ENCODE assay signal across 8 cellular contexts in the genomic region with DNA sequence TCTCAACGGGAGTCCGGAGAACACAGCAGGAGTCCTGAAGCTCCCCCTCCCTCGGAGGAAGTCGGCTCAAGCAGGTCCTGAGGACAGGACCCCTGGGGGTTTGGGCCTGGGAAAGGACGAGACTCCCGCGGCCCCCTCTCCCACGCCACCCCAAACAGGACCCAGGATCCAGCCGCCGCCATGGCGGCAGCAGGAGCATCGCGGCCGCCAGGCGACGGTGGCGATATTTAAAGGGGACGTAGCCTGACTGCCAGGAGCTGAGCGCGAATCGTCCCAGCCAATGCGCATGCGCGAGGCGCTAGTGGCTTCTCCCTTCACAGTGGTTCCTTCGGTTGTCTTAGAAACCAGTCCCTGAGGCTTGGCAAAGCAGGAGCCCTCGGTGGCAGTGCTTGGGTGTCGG.
DNase-seq lines count a peak whose midpoint lies in the region; ATAC-seq, FAIRE-seq and TF ChIP-seq lines count a peak whose summit lies in the region.
"Not testable (repeated sequence)": the region's sequence is repeated elsewhere in the genome, so short reads cannot be mapped to it uniquely, and the experiment has no call there.

No MANE protein-coding gene starts in this region.

- peaks cover 31% of the 10 kb centered on the region for H3K79me2 ChIP-seq in K562 (ENCODE audit: control insufficient read depth, insufficient read depth, low read length)
- not testable (repeated sequence) for H3K79me2 ChIP-seq in neural cell (replicated peaks; ENCODE audit: insufficient read depth, low read length)

- not testable (repeated sequence) for TF ChIP-seq EP300 in K562 (IDR thresholded peaks at IDR 0.05; ENCODE audit: low read length); neural cell (conservative IDR thresholded peaks at IDR 0.05; ENCODE audit: poor library complexity, severe bottlenecking)

- peak overlapping the region; percentile 76 for H3K4me2 ChIP-seq in K562 (ENCODE audit: insufficient read depth, low read length)
- H3K4me2 ChIP-seq in neural cell (ENCODE audit: low read length) = not testable (repeated sequence)

- H2AFZ ChIP-seq in K562 (ENCODE audit: low read depth, low read length) = peak overlapping the region; percentile 80
- not testable (repeated sequence) for H2AFZ ChIP-seq in neural cell (ENCODE audit: low read depth, low read length)

- not testable (repeated sequence) for BruUV-seq in K562 (replicated peaks; lab: Mats Ljungman, UMichigan)

- TF ChIP-seq RAD21 in K562 (CRISPR knock-in tag; conservative IDR thresholded peaks at IDR 0.05 in 1 of 2, IDR thresholded peaks at IDR 0.05 in 1 of 2); neural cell (conservative IDR thresholded peaks at IDR 0.05): not testable (repeated sequence)

- peak overlapping the region; percentile 47 for H3K4me3 ChIP-seq in AG10803 (ENCODE audit: low read length)
- peak overlapping the region; percentile 27; the same call in 1 of the 2 replicates for H3K4me3 ChIP-seq in HUES6 (ENCODE audit: low read depth, low read length)
- peak overlapping the region; percentile 53 for H3K4me3 ChIP-seq in K562
- H3K4me3 ChIP-seq in neural cell (ENCODE audit: low read length) = peak overlapping the region; percentile 55

- not testable (repeated sequence) for H4K20me1 ChIP-seq in K562 (replicated peaks; ENCODE audit: control insufficient read depth, insufficient read depth, low read length); neural cell (ENCODE audit: insufficient read depth)

- in situ Hi-C loops in K562 (cut with MboI) = not testable (repeated sequence)

- peak; percentile 50 for TF ChIP-seq POLR2A in K562 (conservative IDR thresholded peaks at IDR 0.05)

- intact Hi-C loops in K562 (cut with micrococcal nuclease); cardiac septum (cut with DNase I): not testable (repeated sequence)

- not testable (repeated sequence) for H3K9me1 ChIP-seq in K562 (ENCODE audit: control insufficient read depth, insufficient read depth, low read length)

- TF ChIP-seq CTCF in AG10803 (conservative IDR thresholded peaks at IDR 0.05; ENCODE audit: low read length); K562 (IDR thresholded peaks at IDR 0.05 in 2 of 3, conservative IDR thresholded peaks at IDR 0.05 in 1 of 3; ENCODE audit: insufficient read depth in 2 of 3, low read depth in 1 of 3, low read length in 3 of 3); neural cell (IDR thresholded peaks at IDR 0.05; ENCODE audit: poor library complexity, severe bottlenecking): not testable (repeated sequence)

- POLR2A ChIA-PET in K562 (lab: Yijun Ruan, JAX) = not testable (repeated sequence)

- FAIRE-seq in K562 (lab: Jason Lieb, UNC) = not testable (repeated sequence)

- H3F3A ChIP-seq in neural cell (ENCODE audit: insufficient read depth, low read length, poor library complexity, severe bottlenecking) = not testable (repeated sequence)

- H3K9me3 ChIP-seq in HUES6 (ENCODE audit: control insufficient read depth, insufficient read depth, low read depth, low read length) = peaks cover 52% of the 10 kb centered on the region; the same call in 1 of the 2 replicates
- not testable (repeated sequence) for H3K9me3 ChIP-seq in K562 (replicated peaks; ENCODE audit: control insufficient read depth, insufficient read depth, low read depth, low read length); neural cell (ENCODE audit: low read length)

- DNase-seq in AG10803 (ENCODE audit: low read depth) = peak; percentile 76
- DNase-seq in activated CD4-positive, alpha-beta T cell treated with anti-CD3 and anti-CD28 coated beads for 4 hours = peak; percentile 66 to 75
- peak; percentile 53 to 95 (median 59) for DNase-seq in K562 (ENCODE audit: extremely low read depth in 1 of 4, low spot score in 3 of 4)
- peak; percentile 92 for DNase-seq in cardiac septum (ENCODE audit: low spot score)
- DNase-seq in stimulated activated CD8-positive, alpha-beta memory T cell treated with anti-CD3 and anti-CD28 coated beads, Interleukin-12 subunit alpha, Interleukin-12 subunit beta, amount 100 ng/mL, for 24 hours (ENCODE audit: extremely low read depth) = peak; percentile 22

- CTCF ChIA-PET in K562 (lab: Yijun Ruan, JAX; ENCODE audit: low intra/inter-chr PET ratio) = not testable (repeated sequence)

- ATAC-seq in GM21367 (IDR thresholded peaks at IDR 0.05; ENCODE audit: unreplicated experiment) = peak; percentile 94
- peak; percentile 97 for ATAC-seq in K562

- 8% methylated on average over 24 of the region's 28 CpGs for WGBS in K562 (ENCODE audit: insufficient coverage, low coverage, missing lambda C conversion rate)

- not testable (repeated sequence) for H3K4me1 ChIP-seq in HUES6 (ENCODE audit: control insufficient read depth, insufficient read depth, low read length)
- H3K4me1 ChIP-seq in K562 (replicated peaks in 1 of 2; ENCODE audit: control insufficient read depth in 2 of 2, insufficient read depth in 2 of 2, low read length in 2 of 2) = peaks cover 0 to 17% of the 10 kb centered on the region in 2 experiments; a peak in 2 of 5 replicates

- not testable (repeated sequence) for H3K9ac ChIP-seq in HUES6 (ENCODE audit: low read length); neural cell (ENCODE audit: low read length)
- H3K9ac ChIP-seq in K562 (ENCODE audit: insufficient read depth in 1 of 2, low read depth in 2 of 2, low read length in 2 of 2) = peak overlapping the region; percentile 69 to 88

- not testable (repeated sequence) for H3K27me3 ChIP-seq in HUES6 (ENCODE audit: control insufficient read depth, insufficient read depth, low read length); K562 (ENCODE audit: control insufficient read depth in 2 of 2, insufficient read depth in 2 of 2, low read length in 2 of 2); neural cell (ENCODE audit: insufficient read depth, low read depth, low read length)

- H3K9me2 ChIP-seq in neural cell (ENCODE audit: insufficient read depth, low read length) = not testable (repeated sequence)

- not testable (repeated sequence) for H3K36me3 ChIP-seq in HUES6 (ENCODE audit: control insufficient read depth, insufficient read depth, low read length); K562 (ENCODE audit: control insufficient read depth, insufficient read depth, low read length); neural cell (ENCODE audit: insufficient read depth, low read length)

- H3K27ac ChIP-seq in HUES6 (ENCODE audit: low read depth, low read length); neural cell (ENCODE audit: low read length): not testable (repeated sequence)
- H3K27ac ChIP-seq in K562 (ENCODE audit: extremely low read depth, low read depth, low read length) = peak overlapping the region; percentile 67; the same call in 2 of the 3 replicates

TF ChIP-seq in K562, 482 proteins besides CTCF, POLR2A, EP300 and RAD21 (continues in another document):
- TF ChIP-seq KDM5B (IDR thresholded peaks at IDR 0.05; ENCODE audit: insufficient replicate concordance, low read depth, low read length) (peak; percentile 53), HCFC1 (IDR thresholded peaks at IDR 0.05; ENCODE audit: low read depth, low read length) (peak; percentile 31; the same call in 1 of the 2 replicates), ATF7 (IDR thresholded peaks at IDR 0.05) (peak; percentile 28; the same call in 1 of the 2 replicates), TAF1 (IDR thresholded peaks at IDR 0.05; ENCODE audit: control insufficient read depth, extremely low read depth, insufficient read depth, low read length, severe bottlenecking) (peak; percentile 34), CREM (IDR thresholded peaks at IDR 0.05; ENCODE audit: low read depth) (peak; percentile 68), RBFOX2 (IDR thresholded peaks at IDR 0.05; ENCODE audit: low read depth, low read length) (peak; percentile 78), RBBP5 (IDR thresholded peaks at IDR 0.05; ENCODE audit: borderline replicate concordance, insufficient read depth, low read length, poor library complexity, severe bottlenecking) (peak; percentile 38), L3MBTL2 (IDR thresholded peaks at IDR 0.05) (peak; percentile 37), YY1 (IDR thresholded peaks at IDR 0.05; ENCODE audit: borderline replicate concordance in 1 of 3, control insufficient read depth in 1 of 3, extremely low read depth in 1 of 3, insufficient read depth in 3 of 3, insufficient read length in 1 of 3, insufficient replicate concordance in 2 of 3, low read depth in 1 of 3, low read length in 2 of 3) (peak; percentile 16 to 87 (median 69)), POLR2G (IDR thresholded peaks at IDR 0.05; ENCODE audit: low read depth, low read length) (peak; percentile 83)

TF ChIP-seq in neural cell, 6 proteins besides CTCF, POLR2A, EP300 and RAD21:
- peak; percentile 20 for TF ChIP-seq POLR2AphosphoS5 (IDR thresholded peaks at IDR 0.05)

Comparison
In these comparisons a context has a peak if more than half of its experiments do, and no peak if none do; other contexts are left out.
1. DNase-seq: peak in every context shown above with its lines; median percentile 92 in cardiac septum; 76 in AG10803; 70 in activated CD4-positive, alpha-beta T cell treated with anti-CD3 and anti-CD28 coated beads for 4 hours; 59 in K562; 22 in stimulated activated CD8-positive, alpha-beta memory T cell treated with anti-CD3 and anti-CD28 coated beads, Interleukin-12 subunit alpha, Interleukin-12 subunit beta, amount 100 ng/mL, for 24 hours.